ENCODE assay signal across 22 cellular contexts in the genomic region with DNA sequence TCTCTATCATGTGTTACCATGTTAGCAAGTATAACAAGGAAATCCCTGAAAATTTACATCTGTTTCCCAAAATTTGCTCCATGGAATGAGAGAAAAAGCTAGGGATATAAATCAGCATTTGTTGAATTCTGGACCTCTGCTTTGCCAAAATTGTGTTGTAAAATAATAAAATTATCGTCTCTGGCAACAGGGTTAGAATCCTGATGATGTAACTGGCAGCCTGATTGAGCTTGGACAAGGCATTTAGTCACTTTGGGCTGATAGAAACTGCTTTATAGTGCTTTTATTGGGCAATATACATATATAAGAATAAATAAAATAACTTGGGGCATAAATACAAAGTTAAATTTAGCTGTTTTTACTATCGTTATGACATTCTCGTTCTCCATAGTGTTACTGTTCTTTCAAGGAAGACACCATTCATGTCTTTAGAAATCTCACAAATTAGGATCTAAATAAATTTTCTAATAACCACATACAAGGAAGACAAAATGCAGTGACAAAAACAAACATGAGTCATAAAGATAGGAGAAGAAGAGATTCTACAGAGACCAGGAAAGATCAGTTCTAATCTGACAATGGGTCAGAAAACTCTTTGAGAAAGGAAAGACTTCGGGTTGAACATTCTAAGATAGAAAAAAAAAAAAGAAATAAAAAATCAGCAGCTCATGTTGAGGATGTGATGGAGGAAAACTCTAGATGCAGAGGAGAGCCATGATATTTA.
"Had no signal": no experiment of that assay in that cellular context is flagged by ENCODE, and none has a peak within 500 bp of the region (broad histone marks: within the 10 kb centered on the region; RNA-seq: fewer than 3 reads in every experiment).

No MANE protein-coding gene starts in this region.

- H3K36me3 ChIP-seq: adrenal gland, esophagus squamous epithelium, gastroesophageal sphincter, heart right ventricle, neutrophil, stomach, thoracic aorta had no signal

- H3K27me3 ChIP-seq: adrenal gland, esophagus squamous epithelium, gastroesophageal sphincter, heart right ventricle, neutrophil, stomach had no signal

- H3K4me1 Mint-ChIP-seq: activated CD8-positive, alpha-beta memory T cell treated with anti-CD3 and anti-CD28 coated beads, Interleukin-2, amount 10 ng/mL, durations not matched to agents 7 days and 5 days; brain; central memory CD8-positive, alpha-beta T cell; naive thymus-derived CD4-positive, alpha-beta T cell had no signal

- H3K27me3 Mint-ChIP-seq: activated CD4-positive, alpha-beta memory T cell treated with anti-CD3 and anti-CD28 coated beads for 36 hours; activated CD8-positive, alpha-beta memory T cell treated with anti-CD3 and anti-CD28 coated beads, Interleukin-2, amount 10 ng/mL, durations not matched to agents 7 days and 5 days; brain; central memory CD8-positive, alpha-beta T cell; naive thymus-derived CD4-positive, alpha-beta T cell had no signal

- H3K4me3 ChIP-seq: adrenal gland, coronary artery, esophagus squamous epithelium, gastroesophageal sphincter, heart right ventricle, lung, mucosa of descending colon, stomach, thoracic aorta had no signal

- H2AFZ ChIP-seq: parathyroid adenoma had no signal

- H3K9me3 Mint-ChIP-seq: brain had no signal

- H3K4me1 ChIP-seq: adrenal gland, esophagus squamous epithelium, gastroesophageal sphincter, heart right ventricle, parathyroid adenoma, stomach had no signal

- H3K27ac Mint-ChIP-seq: activated CD4-positive, alpha-beta memory T cell treated with anti-CD3 and anti-CD28 coated beads for 36 hours; activated CD8-positive, alpha-beta memory T cell treated with anti-CD3 and anti-CD28 coated beads, Interleukin-2, amount 10 ng/mL, durations not matched to agents 7 days and 5 days; naive thymus-derived CD4-positive, alpha-beta T cell had no signal

- H3K4me3 Mint-ChIP-seq: activated CD4-positive, alpha-beta memory T cell treated with anti-CD3 and anti-CD28 coated beads for 36 hours; activated CD8-positive, alpha-beta memory T cell treated with anti-CD3 and anti-CD28 coated beads, Interleukin-2, amount 10 ng/mL, durations not matched to agents 7 days and 5 days; activated T-cell treated with anti-CD3 and anti-CD28 coated beads, Interleukin-2, amount 50 U/mL, for 4 hours; brain; central memory CD8-positive, alpha-beta T cell; naive thymus-derived CD4-positive, alpha-beta T cell had no signal

- H3K9me3 ChIP-seq: adrenal gland, esophagus squamous epithelium, gastroesophageal sphincter, neutrophil, stomach, thoracic aorta had no signal

- DNase-seq: activated CD4-positive, alpha-beta memory T cell treated with anti-CD3 and anti-CD28 coated beads for 36 hours; activated CD8-positive, alpha-beta memory T cell treated with anti-CD3 and anti-CD28 coated beads, Interleukin-2, amount 10 ng/mL, durations not matched to agents 7 days and 5 days; activated effector memory CD4-positive, alpha-beta T cell treated with Interleukin-2 at 50 U/mL for 16 hours; activated naive CD4-positive, alpha-beta T cell treated with anti-CD3 and anti-CD28 coated beads, Interleukin-2, amount 50 U/mL, for 16 hours; activated T-cell treated with anti-CD3 and anti-CD28 coated beads, Interleukin-2, amount 50 U/mL, for 4 hours; adrenal gland; effector CD4-positive, alpha-beta T cell; esophagus squamous epithelium; heart right ventricle; mucosa of descending colon; naive thymus-derived CD4-positive, alpha-beta T cell; stimulated activated CD4-positive, alpha-beta T cell treated with anti-CD3 and anti-CD28 coated beads, Interleukin-12 subunit alpha, Interleukin-12 subunit beta, amount 100 ng/mL, for 4 hours; stimulated activated CD4-positive, alpha-beta T cell treated with anti-CD3 and anti-CD28 coated beads, Interleukin-2, amount 100 ng/mL, for 24 hours; stomach had no signal

- ATAC-seq: activated CD8-positive, alpha-beta memory T cell treated with anti-CD3 and anti-CD28 coated beads, Interleukin-2, amount 10 ng/mL, durations not matched to agents 7 days and 5 days; activated T-cell treated with anti-CD3 and anti-CD28 coated beads, Interleukin-2, amount 50 U/mL, for 4 hours; gastroesophageal sphincter; heart right ventricle; mucosa of descending colon; naive thymus-derived CD4-positive, alpha-beta T cell had no signal

- H3K79me2 ChIP-seq: parathyroid adenoma had no signal

- H3K36me3 Mint-ChIP-seq: activated CD4-positive, alpha-beta memory T cell treated with anti-CD3 and anti-CD28 coated beads for 36 hours; activated CD8-positive, alpha-beta memory T cell treated with anti-CD3 and anti-CD28 coated beads, Interleukin-2, amount 10 ng/mL, durations not matched to agents 7 days and 5 days; brain had no signal

- H3K27ac ChIP-seq: adrenal gland, coronary artery, esophagus squamous epithelium, gastroesophageal sphincter, heart right ventricle, neutrophil, parathyroid adenoma, stomach, thoracic aorta had no signal

- H3K9ac ChIP-seq: parathyroid adenoma had no signal
